8 cellular contexts compared by ENCODE assay signal in the genomic region with DNA sequence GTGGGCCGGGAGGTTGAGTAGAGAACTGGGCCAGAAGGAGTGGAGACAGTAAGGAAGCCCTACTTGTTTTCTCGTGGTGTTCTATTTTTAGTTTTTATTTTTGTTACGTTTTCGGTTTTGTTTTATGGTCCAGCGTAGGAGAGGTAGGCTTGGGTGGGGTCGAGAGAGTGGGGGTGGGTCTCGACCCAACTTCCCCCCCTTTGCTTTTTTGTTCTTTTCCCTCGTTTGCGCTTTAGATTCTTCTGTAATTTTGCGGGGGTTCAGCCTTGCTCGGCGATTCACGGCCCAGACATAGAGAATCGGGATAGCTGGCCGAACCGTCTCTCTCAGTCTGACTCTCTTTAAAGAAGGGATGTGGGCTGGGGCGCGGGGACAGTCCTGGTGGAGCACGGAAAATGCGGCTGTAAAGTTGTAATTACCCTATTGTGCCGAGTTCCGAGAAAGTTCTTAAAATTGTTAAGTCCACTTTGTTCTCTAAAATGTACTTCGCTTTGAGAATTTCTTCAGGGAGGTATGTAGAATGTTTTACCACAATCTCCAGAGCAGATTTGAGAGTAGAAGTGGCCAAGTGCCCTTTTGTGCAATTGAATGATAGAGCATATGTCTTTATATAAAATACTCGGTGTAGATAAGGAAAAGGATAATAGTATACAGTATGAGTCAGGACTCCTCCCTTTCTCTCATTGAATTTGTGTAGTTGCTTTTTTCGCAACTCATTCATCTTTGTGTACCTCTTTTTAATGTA. TPM values are rescaled to one million over a fixed set of nuclear protein-coding genes. Genes with fewer than 3 reads are reported as not detected.
DNase-seq lines count a peak whose midpoint lies in the region; ATAC-seq, FAIRE-seq and TF ChIP-seq lines count a peak whose summit lies in the region.

No MANE protein-coding gene starts in this region.

- H3K4me1 ChIP-seq in SJCRH30 (peaks cover 5% of the 10 kb centered on the region), astrocyte (ENCODE audit: insufficient read depth, low read length) (peaks cover 18% of the 10 kb centered on the region)

- H3K36me3 ChIP-seq in SJCRH30 (peaks cover 19% of the 10 kb centered on the region), astrocyte (ENCODE audit: insufficient read depth, low read length) (no peaks in the 10 kb centered on the region)

- peak overlapping the region; percentile 95 for H3K27ac ChIP-seq in SJCRH30
- H3K27ac ChIP-seq in astrocyte (ENCODE audit: low read depth, low read length) = peak overlapping the region; percentile 87

- peaks cover 2% of the 10 kb centered on the region for H3K36me3 Mint-ChIP-seq in astrocyte (ENCODE audit: low read depth, unreplicated experiment)

- H3K9ac ChIP-seq in astrocyte (ENCODE audit: low read length) = peak overlapping the region; percentile 99

- H3K9me3 ChIP-seq in SJCRH30 (replicated peaks) = no peaks in the 10 kb centered on the region
- no peaks in the 10 kb centered on the region for H3K9me3 ChIP-seq in astrocyte (ENCODE audit: insufficient read depth, low read depth, low read length)

- H3K27me3 ChIP-seq in SJCRH30 (no peaks in the 10 kb centered on the region), astrocyte (ENCODE audit: insufficient read depth, low read length) (no peaks in the 10 kb centered on the region)

- TF ChIP-seq CTCF in AG10803 (conservative IDR thresholded peaks at IDR 0.05; ENCODE audit: low read length) (no peak), astrocyte (IDR thresholded peaks at IDR 0.05; ENCODE audit: insufficient read depth, low read depth, low read length) (no peak), retinal pigment epithelial cell (conservative IDR thresholded peaks at IDR 0.05; ENCODE audit: low read depth, low read length) (no peak)

- peak overlapping the region; percentile 70 for H2AFZ ChIP-seq in astrocyte (ENCODE audit: low read depth, low read length)

- peak overlapping the region; percentile 79 for H3K4me3 ChIP-seq in AG10803 (ENCODE audit: low read length)
- peak overlapping the region; percentile 71 for H3K4me3 ChIP-seq in SJCRH30
- peak overlapping the region; percentile 87 for H3K4me3 ChIP-seq in astrocyte (ENCODE audit: insufficient read depth, low read depth, low read length)
- peak overlapping the region; percentile 80 for H3K4me3 ChIP-seq in iPS-11a (ENCODE audit: low read depth, low read length)
- peak overlapping the region; percentile 88 for H3K4me3 ChIP-seq in retinal pigment epithelial cell (ENCODE audit: low read length)

- peaks cover 43% of the 10 kb centered on the region for H4K20me1 ChIP-seq in astrocyte (ENCODE audit: insufficient read depth, low read length)

- FAIRE-seq in astrocyte (lab: Jason Lieb, UNC) = no peak

- DNase-seq in AG10803 (ENCODE audit: low read depth) (peak; percentile 11), SJCRH30 (peak; percentile 30 to 54), astrocyte (ENCODE audit: low read depth) (no peak), retinal pigment epithelial cell (ENCODE audit: low read depth) (no peak), NCI-H1930 (lab: John Stamatoyannopoulos, UW) (no peak)

- peak overlapping the region; percentile 99 for H3K4me3 Mint-ChIP-seq in astrocyte (ENCODE audit: unreplicated experiment)

- H3K9me3 Mint-ChIP-seq in astrocyte (ENCODE audit: unreplicated experiment) = no peaks in the 10 kb centered on the region

- ATAC-seq in GM19025 (IDR thresholded peaks at IDR 0.05; ENCODE audit: low read depth, unreplicated experiment) (peak; percentile 3), HG03280 (IDR thresholded peaks at IDR 0.05; ENCODE audit: unreplicated experiment) (peak; percentile 8)

- H3K4me1 Mint-ChIP-seq in astrocyte (ENCODE audit: low read depth, unreplicated experiment) = peaks cover 24% of the 10 kb centered on the region

- no peaks in the 10 kb centered on the region for H3K27me3 Mint-ChIP-seq in astrocyte (ENCODE audit: low read depth, unreplicated experiment)

- peak overlapping the region; percentile 99 for H3K27ac Mint-ChIP-seq in astrocyte (ENCODE audit: unreplicated experiment)

- H3K79me2 ChIP-seq in astrocyte (ENCODE audit: insufficient read depth, low read length) = peaks cover 52% of the 10 kb centered on the region

- peak overlapping the region; percentile 89 for H3K4me2 ChIP-seq in astrocyte (ENCODE audit: low read length)

RNA-seq across cellular contexts. Expression of a gene that starts 0.8 kb away (rescaled TPM):
- total RNA-seq in SJCRH30 (2014; rRNA removed; shearing (Covaris generic)) = 56.8 and 77.8 TPM in 2 replicates
- 77.3 and 89.2 TPM in 2 replicates for total RNA-seq in astrocyte

Comparison
In these comparisons a context has a peak if more than half of its experiments do, and no peak if none do; other contexts are left out.
1. DNase-seq: peak in AG10803 (single experiment) and SJCRH30 (2 of 2); none in astrocyte (single experiment), retinal pigment epithelial cell (single experiment) and NCI-H1930 (0 of 2).
2. Peak in every context shown above with its lines, with median percentiles within 50 percentile points of each other: H3K4me3 ChIP-seq.